Comparison of ENCODE assay signal across 20 cellular contexts in genomic region chr4:153543351-153543750, GRCh38.
"Had no signal": no experiment of that assay in that cellular context is flagged by ENCODE, and none has a peak within 500 bp of the region (broad histone marks: within the 10 kb centered on the region; RNA-seq: fewer than 3 reads in every experiment).

No MANE protein-coding gene starts in this region.

- H3K4me3 ChIP-seq: neural progenitor cell, prostate gland, tibial nerve, vagina had no signal

- H3K4me2 ChIP-seq: neural progenitor cell had no signal

- H3K4me1 ChIP-seq: prostate gland had no signal

- H3K36me3 ChIP-seq: neural progenitor cell, prostate gland, tibial nerve, vagina had no signal

- H3K27ac ChIP-seq: neural progenitor cell, prostate gland, vagina, VCaP had no signal

- H3K9me3 ChIP-seq: prostate gland, tibial nerve, vagina had no signal

- H3K9me3 Mint-ChIP-seq: activated naive CD4-positive, alpha-beta T cell treated with anti-CD3 and anti-CD28 coated beads, Interleukin-2, amount 10 ng/mL, durations not matched to agents 7 days and 5 days; activated naive CD8-positive, alpha-beta T cell treated with anti-CD3 and anti-CD28 coated beads, Interleukin-2, amount 50 U/mL, for 24 hours; neural progenitor cell; stimulated activated effector memory CD8-positive, alpha-beta T cell treated with anti-CD3 and anti-CD28 coated beads, Interleukin-12 subunit alpha, Interleukin-12 subunit beta, amount 100 ng/mL, for 72 hours had no signal

- ATAC-seq: activated naive CD8-positive, alpha-beta T cell treated with anti-CD3 and anti-CD28 coated beads, Interleukin-2, amount 50 U/mL, for 24 hours; left colon; stimulated activated effector memory CD8-positive, alpha-beta T cell treated with anti-CD3 and anti-CD28 coated beads, Interleukin-12 subunit alpha, Interleukin-12 subunit beta, amount 100 ng/mL, for 72 hours; T-helper 17 cell had no signal

- H3K27me3 Mint-ChIP-seq: activated naive CD4-positive, alpha-beta T cell treated with anti-CD3 and anti-CD28 coated beads, Interleukin-2, amount 10 ng/mL, durations not matched to agents 7 days and 5 days; activated naive CD8-positive, alpha-beta T cell treated with anti-CD3 and anti-CD28 coated beads, Interleukin-2, amount 50 U/mL, for 24 hours; T-helper 17 cell had no signal

- H3K9ac ChIP-seq: neural progenitor cell had no signal

- FAIRE-seq: astrocyte, small intestine had no signal

- H3K27ac Mint-ChIP-seq: activated naive CD4-positive, alpha-beta T cell treated with anti-CD3 and anti-CD28 coated beads, Interleukin-2, amount 10 ng/mL, durations not matched to agents 7 days and 5 days; neural progenitor cell had no signal

- H2AFZ ChIP-seq: neural progenitor cell had no signal

- H3K4me3 Mint-ChIP-seq: activated naive CD4-positive, alpha-beta T cell treated with anti-CD3 and anti-CD28 coated beads, Interleukin-2, amount 10 ng/mL, durations not matched to agents 7 days and 5 days; activated naive CD8-positive, alpha-beta T cell treated with anti-CD3 and anti-CD28 coated beads, Interleukin-2, amount 50 U/mL, for 24 hours; neural progenitor cell; stimulated activated effector memory CD8-positive, alpha-beta T cell treated with anti-CD3 and anti-CD28 coated beads, Interleukin-12 subunit alpha, Interleukin-12 subunit beta, amount 100 ng/mL, for 72 hours; T-helper 17 cell had no signal

- H3K27me3 ChIP-seq: neural progenitor cell, tibial nerve, vagina had no signal

- DNase-seq: activated CD4-positive, alpha-beta T cell treated with anti-CD3 and anti-CD28 coated beads, Interleukin-2, amount 50 U/mL, for 1 hour; activated CD4-positive, CD25-positive, alpha-beta regulatory T cell treated with anti-CD3 and anti-CD28 coated beads, Interleukin-2, amount 50 U/mL, for 72 hours; activated CD8-positive, alpha-beta memory T cell treated with anti-CD3 and anti-CD28 coated beads, Interleukin-2, amount 50 U/mL, for 4 hours; activated effector memory CD4-positive, alpha-beta T cell treated with Interleukin-2 at 50 U/mL for 16 hours; activated naive CD4-positive, alpha-beta T cell treated with anti-CD3 and anti-CD28 coated beads, Interleukin-2, amount 10 ng/mL, durations not matched to agents 7 days and 5 days; activated naive CD8-positive, alpha-beta T cell treated with anti-CD3 and anti-CD28 coated beads, Interleukin-2, amount 50 U/mL, for 24 hours; activated T-cell treated with anti-CD3 and anti-CD28 coated beads, Interleukin-2, amount 50 U/mL, for 48 hours; effector CD4-positive, alpha-beta T cell; left colon; right cardiac atrium; small intestine; stimulated activated CD4-positive, alpha-beta T cell treated with anti-CD3 and anti-CD28 coated beads, Interleukin-4, amount 100 ng/mL, for 24 hours; T-helper 17 cell had no signal
